In genomic region chr17:37643829-37644228, GRCh38 we compare ENCODE assay signal across 8 cellular contexts. TPM values are rescaled to one million over a fixed set of nuclear protein-coding genes. Genes with fewer than 3 reads are reported as not detected.
A peak's percentile ranks its signal among the peaks of the same experiment; 100 is the strongest.
DNase-seq lines count a peak whose midpoint lies in the region; ATAC-seq and TF ChIP-seq lines count a peak whose summit lies in the region.

No MANE protein-coding gene starts in this region.

- in situ Hi-C loops in astrocyte of the spinal cord (cut with HindIII; ENCODE audit: low sequenced_read_pairs), result no loop called here

- peak overlapping the region; percentile 86 for H3K27ac ChIP-seq in lower lobe of right lung
- H3K27ac ChIP-seq in uterus, result peak overlapping the region; percentile 77 to 82

- no peak for TF ChIP-seq POLR2A in uterus (IDR thresholded peaks at IDR 0.05)

- intact Hi-C loops in Right ventricle myocardium superior (cut with DNase I) (no loop called here), Right ventricle myocardium inferior (cut with DNase I) (no loop called here), lower lobe of right lung (cut with DNase I) (no loop called here), uterus (cut with DNase I; ENCODE audit: low total_unique reads) (no loop called here)

- ATAC-seq in Right ventricle myocardium superior (ENCODE audit: poor library complexity) (peak; percentile 13), Right ventricle myocardium inferior (no peak), lower lobe of right lung (peak; percentile 25 to 61), GM18517 (IDR thresholded peaks at IDR 0.05; ENCODE audit: unreplicated experiment) (no peak), GM21619 (IDR thresholded peaks at IDR 0.05; ENCODE audit: unreplicated experiment) (no peak)

- H3K4me3 ChIP-seq in astrocyte of the spinal cord (ENCODE audit: low read depth, low read length) (peak overlapping the region; percentile 97), lower lobe of right lung (peak overlapping the region; percentile 77), uterus (peak overlapping the region; percentile 60 to 68)

- no peak for TF ChIP-seq CTCF in astrocyte of the spinal cord (IDR thresholded peaks at IDR 0.05; ENCODE audit: low read depth, low read length)
- no peak for TF ChIP-seq CTCF in lower lobe of right lung (IDR thresholded peaks at IDR 0.05)
- TF ChIP-seq CTCF in uterus (IDR thresholded peaks at IDR 0.05), result no peak

- H3K9me3 ChIP-seq in lower lobe of right lung (no peaks in the 10 kb centered on the region), uterus (no peaks in the 10 kb centered on the region)

- DNase-seq in Right ventricle myocardium superior, result no peak
- DNase-seq in Right ventricle myocardium inferior (ENCODE audit: missing footprints), result no peak
- no peak for DNase-seq in astrocyte of the spinal cord (ENCODE audit: low read depth, low spot score)
- no peak for DNase-seq in lower lobe of right lung
- DNase-seq in uterus, result no peak
- no peak for DNase-seq in NCI-H774 (lab: John Stamatoyannopoulos, UW)

- peaks cover 27% of the 10 kb centered on the region for H3K4me1 ChIP-seq in lower lobe of right lung
- H3K4me1 ChIP-seq in uterus, result no peaks in the 10 kb centered on the region

- H3K36me3 ChIP-seq in lower lobe of right lung (peaks cover 27% of the 10 kb centered on the region), uterus (no peaks in the 10 kb centered on the region)

- no peaks in the 10 kb centered on the region for H3K27me3 ChIP-seq in lower lobe of right lung (ENCODE audit: low read depth)
- no peaks in the 10 kb centered on the region for H3K27me3 ChIP-seq in uterus

RNA-seq across cellular contexts. Expression of gene DDX52, which starts 0.6 kb away (rescaled TPM):
- total RNA-seq in Right ventricle myocardium superior (13.6 TPM), Right ventricle myocardium inferior (14.9 TPM), lower lobe of right lung (20.3 TPM), uterus (10 to 100 TPM; 15.9 to 36.6 (median 24.9) TPM)

RNA-seq across cellular contexts. Expression of gene SYNRG, which starts 34.6 kb away (rescaled TPM):
- total RNA-seq in Right ventricle myocardium superior (32.6 TPM), Right ventricle myocardium inferior (32.2 TPM), lower lobe of right lung (39.7 TPM), uterus (10 to 100 TPM; 14.4 to 92.0 (median 41.6) TPM)

Comparison
In these comparisons a context has a peak if more than half of its experiments do, and no peak if none do; other contexts are left out.
1. ATAC-seq: peak in Right ventricle myocardium superior (single experiment) and lower lobe of right lung (2 of 2); none in Right ventricle myocardium inferior (single experiment), GM18517 (single experiment) and GM21619 (single experiment).
2. Peak in every context shown above with its lines, with median percentiles within 50 percentile points of each other: H3K4me3 ChIP-seq.